10 cellular contexts compared by ENCODE assay signal in the genomic region with DNA sequence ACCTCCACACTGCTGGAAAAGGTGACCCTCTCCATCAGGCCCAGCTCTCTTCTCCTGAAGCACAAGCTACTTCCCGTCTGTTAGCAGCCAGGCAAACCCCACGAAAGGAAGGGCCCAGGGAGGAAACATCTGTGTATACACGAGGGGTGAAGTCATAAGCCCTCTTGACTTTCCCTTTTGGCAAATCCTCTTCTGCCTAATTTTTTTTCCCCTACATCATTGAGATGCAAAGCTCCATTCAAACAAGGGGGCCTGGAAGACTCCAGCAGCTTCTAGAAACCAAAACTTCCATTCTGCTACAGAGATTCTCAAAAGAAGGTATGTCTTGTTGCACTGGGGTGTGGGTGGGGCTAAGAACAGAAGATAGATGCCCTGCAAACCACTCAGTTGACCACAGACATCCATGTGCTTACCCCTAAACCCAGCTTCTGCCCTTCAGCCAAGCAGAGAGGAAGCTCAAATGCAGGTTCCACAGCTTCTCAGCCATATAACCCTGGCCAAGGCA.
DNase-seq lines count a peak whose midpoint lies in the region; ATAC-seq, FAIRE-seq and TF ChIP-seq lines count a peak whose summit lies in the region.
"Had no signal": no experiment of that assay in that cellular context is flagged by ENCODE, and none has a peak within 500 bp of the region (broad histone marks: within the 10 kb centered on the region; RNA-seq: fewer than 3 reads in every experiment).

No MANE protein-coding gene starts in this region.

- TF ChIP-seq CTCF in kidney (IDR thresholded peaks at IDR 0.05; ENCODE audit: borderline replicate concordance, extremely low read depth, insufficient read depth), result no peak

- H3K9ac ChIP-seq in kidney (ENCODE audit: low read length in 2 of 2), result no peak overlapping the region

- no peaks in the 10 kb centered on the region for H3K4me1 ChIP-seq in kidney (ENCODE audit: control insufficient read depth in 1 of 2, insufficient read depth in 1 of 2, low read depth in 1 of 2, low read length in 2 of 2)

- H3K36me3 ChIP-seq in kidney (ENCODE audit: control insufficient read depth in 1 of 2, insufficient read depth in 2 of 2, low read length in 2 of 2), result no peaks in the 10 kb centered on the region

- no peak overlapping the region for H3K27ac ChIP-seq in kidney (ENCODE audit: low read depth in 2 of 2, low read length in 2 of 2)

- intact Hi-C loops in kidney (cut with DNase I), result no loop called here

- DNase-seq in CD1c-positive myeloid dendritic cell (ENCODE audit: extremely low spot score) (peak; percentile 54), NOMO-1 treated with DMSO at 0.1 percent for 48 hours (lab: John Stamatoyannopoulos, UW; ENCODE audit: unreplicated experiment) (peak; percentile 80), kidney (peak; percentile 43), NAMALWA (ENCODE audit: low spot score) (no peak), DMS 273 treated with DMSO at 0.1 percent for 48 hours (lab: John Stamatoyannopoulos, UW) (no peak), SK-N-DZ (ENCODE audit: low spot score) (no peak), SW 1271 (lab: John Stamatoyannopoulos, UW) (no peak)
- DNase-seq: DMS53 had no signal

- no peak for FAIRE-seq in kidney (lab: Jason Lieb, UNC)
- FAIRE-seq: keratinocyte had no signal

- ATAC-seq in GM21576 (IDR thresholded peaks at IDR 0.05; ENCODE audit: unreplicated experiment), result peak; percentile 42

- H3K9me3 ChIP-seq in kidney (ENCODE audit: control insufficient read depth in 1 of 2, low read length in 2 of 2), result no peaks in the 10 kb centered on the region

- no peak overlapping the region for H3K4me3 ChIP-seq in kidney (ENCODE audit: low read length in 2 of 2)

Comparison
In these comparisons a context has a peak if more than half of its experiments do, and no peak if none do; other contexts are left out.
1. DNase-seq: peak in CD1c-positive myeloid dendritic cell (single experiment), NOMO-1 treated with DMSO at 0.1 percent for 48 hours (single experiment) and kidney (single experiment); none in NAMALWA (single experiment), DMS 273 treated with DMSO at 0.1 percent for 48 hours (single experiment), SK-N-DZ (single experiment) and SW 1271 (0 of 2).